In the genomic region with DNA sequence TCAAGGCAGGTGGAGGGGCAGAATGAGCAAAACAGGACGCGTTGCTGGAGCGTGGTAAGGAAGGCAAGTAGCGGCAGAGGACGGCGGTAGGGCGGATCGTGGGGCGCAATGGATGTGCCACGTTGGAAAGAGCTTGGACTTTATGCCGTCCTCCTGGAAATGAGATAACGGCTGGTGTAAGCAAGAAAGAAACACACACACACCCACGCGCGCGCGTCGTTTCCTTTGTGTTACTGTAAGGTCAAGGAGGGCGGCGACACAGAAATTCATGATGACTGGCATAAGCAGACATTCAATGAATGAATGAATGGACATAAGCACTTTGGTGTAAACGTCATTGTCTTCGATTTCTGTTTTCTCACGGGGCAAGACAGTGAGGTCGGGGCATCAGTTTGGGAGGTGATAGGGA, we compare ENCODE assay signal across 8 cellular contexts. TPM values are rescaled to one million over a fixed set of nuclear protein-coding genes. Genes with fewer than 3 reads are reported as not detected.
A peak's percentile ranks its signal among the peaks of the same experiment; 100 is the strongest.
DNase-seq lines count a peak whose midpoint lies in the region; ATAC-seq and TF ChIP-seq lines count a peak whose summit lies in the region.

No MANE protein-coding gene starts in this region.

- no peaks in the 10 kb centered on the region for H3K9me3 Mint-ChIP-seq in mesothelial cell of epicardium

- ATAC-seq in HG03025 (IDR thresholded peaks at IDR 0.05; ENCODE audit: low FRiP score, unreplicated experiment) (peak; percentile 24), HG03571 (IDR thresholded peaks at IDR 0.05; ENCODE audit: unreplicated experiment) (no peak)

- no peaks in the 10 kb centered on the region for H3K4me1 ChIP-seq in ectodermal cell (ENCODE audit: control insufficient read depth, insufficient read depth, low read length)

- no peak for TF ChIP-seq CTCF in AG10803 (conservative IDR thresholded peaks at IDR 0.05; ENCODE audit: low read length)
- TF ChIP-seq CTCF in mesothelial cell of epicardium (IDR thresholded peaks at IDR 0.05; ENCODE audit: unreplicated experiment): no peak

- peak overlapping the region; percentile 87 for H3K4me3 Mint-ChIP-seq in mesothelial cell of epicardium

- no peak overlapping the region for H3K27ac ChIP-seq in ectodermal cell (ENCODE audit: insufficient read depth, low read depth, low read length, poor library complexity, severe bottlenecking)

- no peaks in the 10 kb centered on the region for H3K36me3 ChIP-seq in ectodermal cell (ENCODE audit: control insufficient read depth, insufficient read depth, low read length)

- H3K27ac Mint-ChIP-seq in mesothelial cell of epicardium: peak overlapping the region; percentile 18

- H3K27me3 Mint-ChIP-seq in mesothelial cell of epicardium (ENCODE audit: low read depth): peaks cover 5% of the 10 kb centered on the region

- H3K27me3 ChIP-seq in ectodermal cell (ENCODE audit: control insufficient read depth, insufficient read depth, low read length, poor library complexity, severe bottlenecking): peaks cover 33% of the 10 kb centered on the region

- H3K9me3 ChIP-seq in ectodermal cell (ENCODE audit: control insufficient read depth, low read length): no peaks in the 10 kb centered on the region

- 7% methylated on average over 24 of the region's 24 CpGs for WGBS in ectodermal cell, 2 experiments

- H3K4me1 Mint-ChIP-seq in mesothelial cell of epicardium: peaks cover 28% of the 10 kb centered on the region

- DNase-seq in AG10803 (ENCODE audit: low read depth) (peak; percentile 32), mesothelial cell of epicardium (ENCODE audit: low spot score in 2 of 2, unreplicated experiment in 2 of 2) (peak in 1 of 2 experiments; percentile 41), SW 1271 (lab: John Stamatoyannopoulos, UW) (no peak)
- DNase-seq in activated CD4-positive, alpha-beta T cell treated with anti-CD3 and anti-CD28 coated beads for 4 hours: peak; percentile 63 to 68
- DNase-seq in stimulated activated CD8-positive, alpha-beta memory T cell treated with anti-CD3 and anti-CD28 coated beads, Interleukin-4, amount 100 ng/mL, for 48 hours: peak; percentile 85

- H3K4me3 ChIP-seq in AG10803 (ENCODE audit: low read length): peak overlapping the region; percentile 91
- H3K4me3 ChIP-seq in ectodermal cell (ENCODE audit: insufficient read depth, low read depth, low read length): peak overlapping the region; percentile 96

- H3K36me3 Mint-ChIP-seq in mesothelial cell of epicardium: peaks cover 3% of the 10 kb centered on the region

RNA-seq across cellular contexts. Expression of gene ENTPD7, which starts 0.7 kb away (rescaled TPM):
- polyA plus RNA-seq in ectodermal cell (2013, experiment 1 of 4): 11.3 TPM
- polyA plus RNA-seq in ectodermal cell (2013, experiment 2 of 4): 11.8 TPM
- 7.7 TPM for polyA plus RNA-seq in ectodermal cell (2013, experiment 3 of 4)
- 8.8 TPM for polyA plus RNA-seq in ectodermal cell (2013, experiment 4 of 4)
- total RNA-seq in mesothelial cell of epicardium: 20.6 to 21.2 TPM (median 21.1 TPM) in 3 replicates

RNA-seq across cellular contexts. Expression of gene SLC25A28, which starts 38.4 kb away (rescaled TPM):
- 30.0 TPM for polyA plus RNA-seq in ectodermal cell (2013, experiment 1 of 4)
- polyA plus RNA-seq in ectodermal cell (2013, experiment 2 of 4): 33.2 TPM
- polyA plus RNA-seq in ectodermal cell (2013, experiment 3 of 4): 28.7 TPM
- polyA plus RNA-seq in ectodermal cell (2013, experiment 4 of 4): 35.8 TPM
- 41.2 to 44.8 TPM (median 41.4 TPM) in 3 replicates for total RNA-seq in mesothelial cell of epicardium

Comparison
In these comparisons a context has a peak if more than half of its experiments do, and no peak if none do; other contexts are left out.
1. DNase-seq: peak in AG10803 (single experiment), activated CD4-positive, alpha-beta T cell treated with anti-CD3 and anti-CD28 coated beads for 4 hours (2 of 2) and stimulated activated CD8-positive, alpha-beta memory T cell treated with anti-CD3 and anti-CD28 coated beads, Interleukin-4, amount 100 ng/mL, for 48 hours (single experiment); none in SW 1271 (0 of 2).